ENCODE assay signal across 16 cellular contexts in genomic region chr11:12058425-12059115, GRCh38. TPM values are rescaled to one million over a fixed set of nuclear protein-coding genes. Genes with fewer than 3 reads are reported as not detected.
DNase-seq lines count a peak whose midpoint lies in the region; ATAC-seq and TF ChIP-seq lines count a peak whose summit lies in the region.
"Had no signal": no experiment of that assay in that cellular context is flagged by ENCODE, and none has a peak within 500 bp of the region (broad histone marks: within the 10 kb centered on the region; RNA-seq: fewer than 3 reads in every experiment).

No MANE protein-coding gene starts in this region.

- no peaks in the 10 kb centered on the region for H3K9me3 ChIP-seq in mesenchymal stem cell (ENCODE audit: control insufficient read depth, low read length)

- H3K9me3 Mint-ChIP-seq in activated CD8-positive, alpha-beta memory T cell treated with anti-CD3 and anti-CD28 coated beads, Interleukin-2, amount 10 ng/mL, durations not matched to agents 7 days and 5 days (ENCODE audit: low read depth) = peaks cover 4% of the 10 kb centered on the region
- peaks cover 7% of the 10 kb centered on the region for H3K9me3 Mint-ChIP-seq in stimulated activated effector memory CD8-positive, alpha-beta T cell treated with anti-CD3 and anti-CD28 coated beads, Interleukin-12 subunit alpha, Interleukin-12 subunit beta, amount 100 ng/mL, for 72 hours
- H3K9me3 Mint-ChIP-seq in chondrocyte (ENCODE audit: low read depth) = peaks cover 2% of the 10 kb centered on the region

- H3K27me3 ChIP-seq in mesenchymal stem cell (ENCODE audit: control insufficient read depth in 1 of 2, insufficient read depth in 1 of 2, low read length in 2 of 2) = no peaks in the 10 kb centered on the region

- H2BK5ac ChIP-seq in mesenchymal stem cell (ENCODE audit: low read depth, low read length, poor library complexity, severe bottlenecking) = no peak overlapping the region

- H4K91ac ChIP-seq in mesenchymal stem cell (ENCODE audit: low read length) = no peak overlapping the region

- WGBS in mesenchymal stem cell = 91% methylated on average over 10 of the region's 14 CpGs

- H3K27ac ChIP-seq in RWPE1 (peak overlapping the region; percentile 28; the same call in 1 of the 2 replicates), mesenchymal stem cell (ENCODE audit: low read length, poor library complexity, severe bottlenecking) (no peak overlapping the region)
- H3K27ac ChIP-seq: C4-2B had no signal

- peak overlapping the region; percentile 44 for H2AK5ac ChIP-seq in mesenchymal stem cell (ENCODE audit: low read length, severe bottlenecking)

- H2AFZ ChIP-seq in mesenchymal stem cell (ENCODE audit: low read depth, low read length) = no peak overlapping the region

- H3K79me1 ChIP-seq in mesenchymal stem cell (replicated peaks; ENCODE audit: low read length, poor library complexity, severe bottlenecking) = no peaks in the 10 kb centered on the region

- H2BK15ac ChIP-seq in mesenchymal stem cell (ENCODE audit: low read depth, poor library complexity, severe bottlenecking) = no peak overlapping the region

- no peak overlapping the region for H2BK120ac ChIP-seq in mesenchymal stem cell (ENCODE audit: low read depth, low read length)

- no peak overlapping the region for H4K8ac ChIP-seq in mesenchymal stem cell (ENCODE audit: low read length)

- CTCF ChIA-PET in activated CD8-positive, alpha-beta memory T cell treated with anti-CD3 and anti-CD28 coated beads, Interleukin-2, amount 10 ng/mL, durations not matched to agents 7 days and 5 days (lab: Charles Lee) = interaction anchor here (0.6 to 3.4 kb wide), 6 partner anchors 11 to 1738 kb away, joined by 3 to 19 read pairs (median 4); no protein-coding TSS in a partner anchor
- CTCF ChIA-PET in RWPE1 (lab: Yijun Ruan, JAX) = no interaction called here

- no peak overlapping the region for H3K4ac ChIP-seq in mesenchymal stem cell (ENCODE audit: low read depth in 1 of 2, low read length in 2 of 2)

- H3K27ac Mint-ChIP-seq in activated CD8-positive, alpha-beta memory T cell treated with anti-CD3 and anti-CD28 coated beads, Interleukin-2, amount 10 ng/mL, durations not matched to agents 7 days and 5 days = no peak overlapping the region
- peak overlapping the region; percentile 60 for H3K27ac Mint-ChIP-seq in stimulated activated effector memory CD8-positive, alpha-beta T cell treated with anti-CD3 and anti-CD28 coated beads, Interleukin-12 subunit alpha, Interleukin-12 subunit beta, amount 100 ng/mL, for 72 hours
- H3K27ac Mint-ChIP-seq in chondrocyte (ENCODE audit: unreplicated experiment) = no peak overlapping the region
- H3K27ac Mint-ChIP-seq: B cell had no signal

- H3K14ac ChIP-seq in mesenchymal stem cell (ENCODE audit: low read length in 2 of 2) = no peak overlapping the region

- no peak overlapping the region for H3K4me2 ChIP-seq in mesenchymal stem cell (ENCODE audit: low read length, poor library complexity, severe bottlenecking)

- H3K4me3 ChIP-seq in mesenchymal stem cell (ENCODE audit: insufficient read depth in 1 of 2, low read depth in 1 of 2, low read length in 2 of 2) = no peak overlapping the region

- ATAC-seq in activated CD8-positive, alpha-beta memory T cell treated with anti-CD3 and anti-CD28 coated beads, Interleukin-2, amount 10 ng/mL, durations not matched to agents 7 days and 5 days = no peak
- no peak for ATAC-seq in stimulated activated effector memory CD8-positive, alpha-beta T cell treated with anti-CD3 and anti-CD28 coated beads, Interleukin-12 subunit alpha, Interleukin-12 subunit beta, amount 100 ng/mL, for 72 hours

- POLR2A ChIA-PET in RWPE1 (lab: Yijun Ruan, JAX; ENCODE audit: low non-redundant PET) = no interaction called here

- H2BK12ac ChIP-seq in mesenchymal stem cell (ENCODE audit: low read length in 2 of 2) = peak overlapping the region; percentile 1 to 41

- H3K4me3 Mint-ChIP-seq in activated CD8-positive, alpha-beta memory T cell treated with anti-CD3 and anti-CD28 coated beads, Interleukin-2, amount 10 ng/mL, durations not matched to agents 7 days and 5 days = no peak overlapping the region
- H3K4me3 Mint-ChIP-seq in stimulated activated effector memory CD8-positive, alpha-beta T cell treated with anti-CD3 and anti-CD28 coated beads, Interleukin-12 subunit alpha, Interleukin-12 subunit beta, amount 100 ng/mL, for 72 hours = no peak overlapping the region
- H3K4me3 Mint-ChIP-seq in chondrocyte (ENCODE audit: unreplicated experiment) = no peak overlapping the region
- H3K4me3 Mint-ChIP-seq: B cell; CD4-positive, alpha-beta memory T cell; H9 had no signal

- H3K27me3 Mint-ChIP-seq in activated CD8-positive, alpha-beta memory T cell treated with anti-CD3 and anti-CD28 coated beads, Interleukin-2, amount 10 ng/mL, durations not matched to agents 7 days and 5 days = no peaks in the 10 kb centered on the region
- H3K27me3 Mint-ChIP-seq in chondrocyte (ENCODE audit: low read depth) = no peaks in the 10 kb centered on the region
- H3K27me3 Mint-ChIP-seq: CD4-positive, alpha-beta memory T cell had no signal

- peaks cover 5% of the 10 kb centered on the region for H3K4me1 Mint-ChIP-seq in activated CD8-positive, alpha-beta memory T cell treated with anti-CD3 and anti-CD28 coated beads, Interleukin-2, amount 10 ng/mL, durations not matched to agents 7 days and 5 days
- peaks cover 10% of the 10 kb centered on the region for H3K4me1 Mint-ChIP-seq in stimulated activated effector memory CD8-positive, alpha-beta T cell treated with anti-CD3 and anti-CD28 coated beads, Interleukin-12 subunit alpha, Interleukin-12 subunit beta, amount 100 ng/mL, for 72 hours
- H3K4me1 Mint-ChIP-seq in chondrocyte (ENCODE audit: low read depth) = peaks cover 6% of the 10 kb centered on the region
- H3K4me1 Mint-ChIP-seq: B cell had no signal

- TF ChIP-seq CTCF in RWPE1 (conservative IDR thresholded peaks at IDR 0.05; ENCODE audit: low read depth) (no peak), chondrocyte (IDR thresholded peaks at IDR 0.05) (no peak)

- DNase-seq in activated CD8-positive, alpha-beta memory T cell treated with anti-CD3 and anti-CD28 coated beads, Interleukin-2, amount 10 ng/mL, durations not matched to agents 7 days and 5 days = peak; percentile 28
- no peak for DNase-seq in activated CD8-positive, alpha-beta memory T cell treated with anti-CD3 and anti-CD28 coated beads for 24 hours
- DNase-seq in RWPE1 (ENCODE audit: low spot score) = no peak
- DNase-seq in mesenchymal stem cell = no peak
- DNase-seq in stimulated activated effector memory CD8-positive, alpha-beta T cell treated with anti-CD3 and anti-CD28 coated beads, Interleukin-12 subunit alpha, Interleukin-12 subunit beta, amount 100 ng/mL, for 72 hours (ENCODE audit: low spot score in 2 of 2) = no peak
- DNase-seq in AG08396 (ENCODE audit: low spot score) = no peak
- no peak for DNase-seq in chondrocyte (ENCODE audit: low spot score)
- DNase-seq in NOMO-1 treated with dmso at 0.1 percent for 144 hours (lab: John Stamatoyannopoulos, UW; ENCODE audit: unreplicated experiment) = no peak
- DNase-seq: 8988T; ACHN; CD4-positive, alpha-beta memory T cell; DMS79; GOT3; H9 had no signal

- no peaks in the 10 kb centered on the region for H3K36me3 ChIP-seq in mesenchymal stem cell (ENCODE audit: control insufficient read depth in 1 of 2, insufficient read depth in 2 of 2, low read depth in 1 of 2, low read length in 2 of 2)

- H3K18ac ChIP-seq in mesenchymal stem cell (ENCODE audit: low read depth in 1 of 2, low read length in 2 of 2) = no peak overlapping the region

- no peak overlapping the region for H3K23ac ChIP-seq in mesenchymal stem cell (ENCODE audit: low read length in 2 of 2)

- no peak overlapping the region for H3K9ac ChIP-seq in mesenchymal stem cell (ENCODE audit: low read length)

- H3K4me1 ChIP-seq in mesenchymal stem cell (ENCODE audit: control insufficient read depth, insufficient read depth, low read depth, low read length) = peaks cover 13% of the 10 kb centered on the region

- peaks cover 7% of the 10 kb centered on the region for H3K36me3 Mint-ChIP-seq in activated CD8-positive, alpha-beta memory T cell treated with anti-CD3 and anti-CD28 coated beads, Interleukin-2, amount 10 ng/mL, durations not matched to agents 7 days and 5 days
- H3K36me3 Mint-ChIP-seq in stimulated activated effector memory CD8-positive, alpha-beta T cell treated with anti-CD3 and anti-CD28 coated beads, Interleukin-12 subunit alpha, Interleukin-12 subunit beta, amount 100 ng/mL, for 72 hours = no peaks in the 10 kb centered on the region
- no peaks in the 10 kb centered on the region for H3K36me3 Mint-ChIP-seq in chondrocyte (ENCODE audit: low read depth)
- H3K36me3 Mint-ChIP-seq: CD4-positive, alpha-beta memory T cell had no signal

RNA-seq across cellular contexts. Expression of gene DKK3, which starts 50.1 kb away (rescaled TPM):
- not detected for total RNA-seq in activated CD8-positive, alpha-beta memory T cell treated with anti-CD3 and anti-CD28 coated beads, Interleukin-2, amount 10 ng/mL, durations not matched to agents 7 days and 5 days
- polyA plus RNA-seq in mesenchymal stem cell (2013, experiment 1 of 2) = 686 TPM
- polyA plus RNA-seq in mesenchymal stem cell (2013, experiment 2 of 2) = 701 TPM
- total RNA-seq in chondrocyte = 575 to 655 TPM (median 579 TPM) in 3 replicates
- total RNA-seq: B cell had no signal

RNA-seq across cellular contexts. Expression of gene MICAL2, which starts 51.8 kb away (rescaled TPM):
- 100 to 1,000 TPM; 120 to 168 TPM for total RNA-seq in activated CD8-positive, alpha-beta memory T cell treated with anti-CD3 and anti-CD28 coated beads, Interleukin-2, amount 10 ng/mL, durations not matched to agents 7 days and 5 days
- 96.9 TPM for polyA plus RNA-seq in mesenchymal stem cell (2013, experiment 1 of 2)
- 100 TPM for polyA plus RNA-seq in mesenchymal stem cell (2013, experiment 2 of 2)
- 296 to 393 TPM (median 372 TPM) in 3 replicates for total RNA-seq in chondrocyte

Comparison
In these comparisons a context has a peak if more than half of its experiments do, and no peak if none do; other contexts are left out.
1. RNA of gene DKK3, which starts 50.1 kb away (total RNA-seq): 575 to 655 TPM in chondrocyte; not detected in activated CD8-positive, alpha-beta memory T cell treated with anti-CD3 and anti-CD28 coated beads, Interleukin-2, amount 10 ng/mL, durations not matched to agents 7 days and 5 days; every median in the first group is over 100 times any median in the second.